ENCODE assay signal across 27 cellular contexts in genomic region chr6:151826517-151827142, GRCh38. TPM values are rescaled to one million over a fixed set of nuclear protein-coding genes. Genes with fewer than 3 reads are reported as not detected.
DNase-seq lines count a peak whose midpoint lies in the region; ATAC-seq and TF ChIP-seq lines count a peak whose summit lies in the region.
"Had no signal": no experiment of that assay in that cellular context is flagged by ENCODE, and none has a peak within 500 bp of the region (broad histone marks: within the 10 kb centered on the region; RNA-seq: fewer than 3 reads in every experiment).

No MANE protein-coding gene starts in this region.

- no peak overlapping the region for H3K27ac ChIP-seq in substantia nigra (ENCODE audit: low read depth, low read length, poor library complexity, severe bottlenecking)
- H3K27ac ChIP-seq: BLaER1 had no signal

- POLR2A ChIA-PET in WTC11 (lab: Charles Lee), result no interaction called here
- POLR2A ChIA-PET in naive thymus-derived CD8-positive, alpha-beta T cell (lab: Charles Lee), result no interaction called here

- intact Hi-C loops in sciatic nerve (cut with DNase I), result no loop called here

- H3K4me1 Mint-ChIP-seq in WTC11, result peaks cover 6% of the 10 kb centered on the region
- no peaks in the 10 kb centered on the region for H3K4me1 Mint-ChIP-seq in naive thymus-derived CD8-positive, alpha-beta T cell
- H3K4me1 Mint-ChIP-seq: CD8-positive, alpha-beta memory T cell had no signal

- H3K9me3 Mint-ChIP-seq in WTC11, result no peaks in the 10 kb centered on the region; the same call in none of the 2 replicates
- H3K9me3 Mint-ChIP-seq in naive thymus-derived CD8-positive, alpha-beta T cell, result peaks cover 0 to 4% (median 0%) of the 10 kb centered on the region in 9 donors

- CTCF ChIA-PET in WTC11 (lab: Charles Lee), result no interaction called here

- H3K27me3 Mint-ChIP-seq in WTC11 (ENCODE audit: low read depth), result no peaks in the 10 kb centered on the region
- H3K27me3 Mint-ChIP-seq in naive thymus-derived CD8-positive, alpha-beta T cell, result peaks cover 0 to 14% (median 1%) of the 10 kb centered on the region in 5 donors

- TF ChIP-seq CTCF in WTC11 (IDR thresholded peaks at IDR 0.05), result no peak

- H3K36me3 Mint-ChIP-seq in WTC11, result no peaks in the 10 kb centered on the region
- H3K36me3 Mint-ChIP-seq in naive thymus-derived CD8-positive, alpha-beta T cell, result no peaks in the 10 kb centered on the region
- H3K36me3 Mint-ChIP-seq: CD14-positive monocyte; CD8-positive, alpha-beta memory T cell had no signal

- no peak for DNase-seq in WTC11 (ENCODE audit: low spot score)
- DNase-seq in left lobe of liver (ENCODE audit: low spot score), result no peak
- DNase-seq in sciatic nerve (ENCODE audit: low spot score), result no peak
- DNase-seq in substantia nigra (lab: John Stamatoyannopoulos, UW), result no peak
- no peak for DNase-seq in NCI-H446 treated with DMSO at 0.1 percent for 48 hours (lab: John Stamatoyannopoulos, UW)
- no peak for DNase-seq in naive thymus-derived CD8-positive, alpha-beta T cell
- DNase-seq: 8988T; ACHN; BE2C; C1 segment of cervical spinal cord; CD4-positive, alpha-beta memory T cell; CD4-positive, CD25-positive, alpha-beta regulatory T cell; CD8-positive, alpha-beta memory T cell; COR-L47; DMS 273 treated with DMSO at 0.1 percent for 48 hours; DMS153; DMS53; DMS79; DND-41; EL; GDM1 had no signal

- H3K4me3 Mint-ChIP-seq in WTC11, result no peak overlapping the region
- H3K4me3 Mint-ChIP-seq in naive thymus-derived CD8-positive, alpha-beta T cell, result no peak overlapping the region
- H3K4me3 Mint-ChIP-seq: CD14-positive monocyte; CD4-positive, alpha-beta memory T cell; CD4-positive, CD25-positive, alpha-beta regulatory T cell; CD8-positive, alpha-beta memory T cell had no signal

- 0 out of 2 replicates have a peak overlapping the region, but pooled peaks have one; percentile 21 for H3K27ac Mint-ChIP-seq in WTC11
- no peak overlapping the region for H3K27ac Mint-ChIP-seq in naive thymus-derived CD8-positive, alpha-beta T cell
- H3K27ac Mint-ChIP-seq: CD14-positive monocyte; CD4-positive, alpha-beta memory T cell; CD4-positive, CD25-positive, alpha-beta regulatory T cell; CD8-positive, alpha-beta memory T cell had no signal

- ATAC-seq in WTC11 (no peak), left lobe of liver (peak; percentile 69), sciatic nerve (peak; percentile 44)
- ATAC-seq in naive thymus-derived CD8-positive, alpha-beta T cell, result no peak
- ATAC-seq: GM12878 had no signal

TF ChIP-seq in WTC11, 78 proteins besides CTCF, POLR2A, EP300 and RAD21:
- TF ChIP-seq CBFB (CRISPR knock-in tag; IDR thresholded peaks at IDR 0.05; ENCODE audit: low read depth) (no peak), GABPB1 (CRISPR knock-in tag; IDR thresholded peaks at IDR 0.05) (no peak), EMX1 (CRISPR knock-in tag; IDR thresholded peaks at IDR 0.05) (no peak), ZNF416 (CRISPR knock-in tag; IDR thresholded peaks at IDR 0.05) (no peak), JUN (CRISPR knock-in tag; IDR thresholded peaks at IDR 0.05) (no peak), ZSCAN18 (CRISPR knock-in tag; IDR thresholded peaks at IDR 0.05) (no peak), FOXP1 (CRISPR knock-in tag; IDR thresholded peaks at IDR 0.05; ENCODE audit: borderline replicate concordance) (no peak), ATF3 (CRISPR knock-in tag; conservative IDR thresholded peaks at IDR 0.05) (no peak), TP53 (CRISPR knock-in tag; IDR thresholded peaks at IDR 0.05) (no peak), SP1 (CRISPR knock-in tag; conservative IDR thresholded peaks at IDR 0.05) (no peak), KAT7 (CRISPR knock-in tag; IDR thresholded peaks at IDR 0.05; ENCODE audit: borderline replicate concordance) (no peak), ELF4 (CRISPR knock-in tag; IDR thresholded peaks at IDR 0.05; ENCODE audit: low read depth) (no peak), FOXK1 (CRISPR knock-in tag; IDR thresholded peaks at IDR 0.05) (no peak), TEAD4 (CRISPR knock-in tag; IDR thresholded peaks at IDR 0.05) (no peak), FOXJ3 (CRISPR knock-in tag; IDR thresholded peaks at IDR 0.05; ENCODE audit: borderline replicate concordance) (no peak), IRF1 (CRISPR knock-in tag; IDR thresholded peaks at IDR 0.05) (no peak), HMGA2 (CRISPR knock-in tag; IDR thresholded peaks at IDR 0.05) (no peak)

RNA-seq across cellular contexts. Expression of gene ESR1, which starts 19.1 kb away (rescaled TPM):
- total RNA-seq in WTC11 (2021) (0.32 to 1.3 TPM (median 0.98 TPM) in 3 replicates), left lobe of liver (13.8 TPM), sciatic nerve (16.5 TPM)
- 1 to 10 TPM in 1 of 2 experiments, under 1 TPM in 1; 0.49 to 2.8 TPM for total RNA-seq in naive thymus-derived CD8-positive, alpha-beta T cell
- under 1 TPM; 0.11 to 0.44 (median 0.41) TPM for polyA plus RNA-seq in naive thymus-derived CD8-positive, alpha-beta T cell
- total RNA-seq: A673, Daoy, G401 had no signal

Comparison
In these comparisons a context has a peak if more than half of its experiments do, and no peak if none do; other contexts are left out.
1. ATAC-seq: peak in left lobe of liver (single experiment) and sciatic nerve (single experiment); none in WTC11 (single experiment) and naive thymus-derived CD8-positive, alpha-beta T cell (0 of 2).